Comparison of ENCODE assay signal across 18 cellular contexts in the genomic region with DNA sequence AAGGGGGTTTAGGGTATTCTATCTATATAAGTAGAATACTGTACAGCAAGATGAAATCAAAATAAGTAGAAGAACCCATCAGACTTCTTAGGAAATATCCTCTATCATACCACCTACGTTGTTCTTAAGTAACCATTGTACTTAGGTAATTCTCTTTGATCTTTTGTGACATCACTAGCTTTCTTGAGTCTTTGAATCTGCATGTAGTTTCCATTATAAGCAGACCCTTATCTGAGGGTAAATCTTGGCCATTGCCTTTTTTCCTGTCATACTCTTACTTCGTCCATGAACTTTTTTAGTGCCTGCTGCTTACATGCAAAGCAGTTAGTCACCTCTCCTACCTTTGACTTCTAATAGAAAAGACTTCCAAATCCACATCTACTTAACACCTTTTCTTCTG. TPM values are rescaled to one million over a fixed set of nuclear protein-coding genes. Genes with fewer than 3 reads are reported as not detected.
A peak's percentile ranks its signal among the peaks of the same experiment; 100 is the strongest.
DNase-seq lines count a peak whose midpoint lies in the region; ATAC-seq and TF ChIP-seq lines count a peak whose summit lies in the region.
"Had no signal": no experiment of that assay in that cellular context is flagged by ENCODE, and none has a peak within 500 bp of the region (broad histone marks: within the 10 kb centered on the region; RNA-seq: fewer than 3 reads in every experiment).

No MANE protein-coding gene starts in this region.

- no peaks in the 10 kb centered on the region for H3K27me3 Mint-ChIP-seq in CD4-positive, alpha-beta memory T cell
- H3K27me3 Mint-ChIP-seq in activated naive CD8-positive, alpha-beta T cell treated with anti-CD3 and anti-CD28 coated beads, Interleukin-2, amount 10 ng/mL, durations not matched to agents 7 days and 5 days, result no peaks in the 10 kb centered on the region
- H3K27me3 Mint-ChIP-seq in natural killer cell (ENCODE audit: low read depth in 2 of 2) (no peaks in the 10 kb centered on the region), glutamatergic neuron (ENCODE audit: unreplicated experiment) (peaks cover 1% of the 10 kb centered on the region)
- H3K27me3 Mint-ChIP-seq: activated B cell treated with CpG ODN at 0.5 μM for 24 hours had no signal

- no peak overlapping the region for H2AFZ ChIP-seq in PC-3 (ENCODE audit: low read length)

- no peak overlapping the region for H3K4me2 ChIP-seq in PC-3 (ENCODE audit: low read length)

- intact Hi-C loops in CD4-positive, alpha-beta memory T cell (cut with micrococcal nuclease), result no loop called here
- intact Hi-C loops in natural killer cell (cut with micrococcal nuclease) (no loop called here), PC-3 (cut with micrococcal nuclease) (no loop called here)

- no peak overlapping the region for H3K9ac ChIP-seq in PC-3 (ENCODE audit: low read length)

- ATAC-seq in activated naive CD8-positive, alpha-beta T cell treated with anti-CD3 and anti-CD28 coated beads, Interleukin-2, amount 10 ng/mL, durations not matched to agents 7 days and 5 days (ENCODE audit: low read depth), result no peak
- no peak for ATAC-seq in natural killer cell
- ATAC-seq in PC-3, result no peak
- ATAC-seq: heart right ventricle had no signal

- peaks cover 45% of the 10 kb centered on the region for H4K20me1 ChIP-seq in PC-3 (ENCODE audit: low read length)

- no TSS peak for BruUV-seq in PC-3 (replicated peaks; lab: Mats Ljungman, UMichigan)

- no peaks in the 10 kb centered on the region for H3F3A ChIP-seq in PC-3 (ENCODE audit: low read length, unreplicated experiment)

- no peak overlapping the region for H3K4me3 ChIP-seq in CD4-positive, alpha-beta memory T cell (ENCODE audit: low read length in 2 of 2)
- H3K4me3 ChIP-seq in HEK293 (ENCODE audit: low read depth, low read length), result no peak overlapping the region
- no peak overlapping the region for H3K4me3 ChIP-seq in PC-3 (ENCODE audit: low read length)
- H3K4me3 ChIP-seq: heart right ventricle, thoracic aorta had no signal

- H3K36me3 ChIP-seq in CD4-positive, alpha-beta memory T cell (ENCODE audit: insufficient read depth, low read length), result peaks cover 24% of the 10 kb centered on the region
- H3K36me3 ChIP-seq in HEK293 (ENCODE audit: control insufficient read depth in 2 of 2, insufficient read depth in 1 of 2, low read length in 2 of 2) (peaks cover 25 to 81% of the 10 kb centered on the region in 2 experiments), PC-3 (ENCODE audit: low read depth, low read length) (peaks cover 24% of the 10 kb centered on the region)

- peak in 1 of 5 donors; percentile 17 for DNase-seq in CD4-positive, alpha-beta memory T cell
- no peak for DNase-seq in activated naive CD8-positive, alpha-beta T cell treated with anti-CD3 and anti-CD28 coated beads, Interleukin-2, amount 10 ng/mL, durations not matched to agents 7 days and 5 days
- DNase-seq in natural killer cell (no peak), PC-3 (no peak), OCI-M1 (lab: John Stamatoyannopoulos, UW) (no peak), glutamatergic neuron (no peak)
- DNase-seq: activated B cell treated with CpG ODN at 0.5 μM for 24 hours; activated gamma-delta T cell; amygdala; dermis blood vessel endothelial cell; DMS79; HCEC 1CT; heart right ventricle; NCI-H1436; NCI-H510A treated with DMSO at 0.1 percent for 48 hours; NK-92 treated with Interleukin-12 subunit alpha and Interleukin-12 subunit beta, amount 100 ng/mL, for 24 hours had no signal

- TF ChIP-seq CTCF in HEK293 (tag by site-specific recombination; IDR thresholded peaks at IDR 0.05) (no peak), natural killer cell (IDR thresholded peaks at IDR 0.05) (no peak), PC-3 (conservative IDR thresholded peaks at IDR 0.05; ENCODE audit: low read depth, low read length) (no peak), glutamatergic neuron (IDR thresholded peaks at IDR 0.05; ENCODE audit: partially characterized antibody, unreplicated experiment) (no peak)

- peaks cover 0 to 2% (median 0%) of the 10 kb centered on the region in 8 donors for H3K9me3 Mint-ChIP-seq in CD4-positive, alpha-beta memory T cell
- no peaks in the 10 kb centered on the region for H3K9me3 Mint-ChIP-seq in activated naive CD8-positive, alpha-beta T cell treated with anti-CD3 and anti-CD28 coated beads, Interleukin-2, amount 10 ng/mL, durations not matched to agents 7 days and 5 days
- H3K9me3 Mint-ChIP-seq in natural killer cell (no peaks in the 10 kb centered on the region), glutamatergic neuron (ENCODE audit: unreplicated experiment) (no peaks in the 10 kb centered on the region)
- H3K9me3 Mint-ChIP-seq: activated B cell treated with CpG ODN at 0.5 μM for 24 hours had no signal

- no peak overlapping the region for H3K27ac ChIP-seq in CD4-positive, alpha-beta memory T cell (ENCODE audit: low read depth, low read length)
- H3K27ac ChIP-seq in HEK293 (ENCODE audit: extremely low read depth, low read depth, low read length), result no peak overlapping the region
- H3K27ac ChIP-seq in PC-3 (ENCODE audit: low read length), result no peak overlapping the region
- H3K27ac ChIP-seq: heart right ventricle, thoracic aorta had no signal

- H3K27ac Mint-ChIP-seq in CD4-positive, alpha-beta memory T cell, result peak overlapping the region in 6 of 7 donors; percentile 2 to 87 (median 34)
- peak overlapping the region; percentile 51 for H3K27ac Mint-ChIP-seq in activated naive CD8-positive, alpha-beta T cell treated with anti-CD3 and anti-CD28 coated beads, Interleukin-2, amount 10 ng/mL, durations not matched to agents 7 days and 5 days
- peak overlapping the region; percentile 43 to 58 for H3K27ac Mint-ChIP-seq in natural killer cell
- H3K27ac Mint-ChIP-seq in glutamatergic neuron (ENCODE audit: unreplicated experiment), result no peak overlapping the region

- CTCF ChIA-PET in CD4-positive, alpha-beta memory T cell (lab: Charles Lee; ENCODE audit: partially characterized antibody), result interaction anchor here (0.7 to 1.4 kb wide), 2 partner anchors 9 to 25 kb away, joined by 3 read pairs; no protein-coding TSS in a partner anchor
- CTCF ChIA-PET in HEK293 (lab: Yijun Ruan, JAX) (interaction anchor here (0.6 to 1.5 kb wide), 2 partner anchors 12 to 170 kb away, joined by 3 read pairs; no protein-coding TSS in a partner anchor), PC-3 (lab: Charles Lee) (no interaction called here)

- peaks cover 54% of the 10 kb centered on the region for H3K4me1 ChIP-seq in CD4-positive, alpha-beta memory T cell (ENCODE audit: insufficient read depth, low read length)
- H3K4me1 ChIP-seq in HEK293 (ENCODE audit: control insufficient read depth, insufficient read depth, low read length) (peaks cover 14% of the 10 kb centered on the region), PC-3 (ENCODE audit: insufficient read depth, low read length) (no peaks in the 10 kb centered on the region)

- H3K9me2 ChIP-seq in PC-3 (replicated peaks; ENCODE audit: low read length), result no peaks in the 10 kb centered on the region

- no peaks in the 10 kb centered on the region for H3K27me3 ChIP-seq in CD4-positive, alpha-beta memory T cell (ENCODE audit: insufficient read depth, low read length)
- H3K27me3 ChIP-seq in PC-3 (ENCODE audit: low read length), result no peaks in the 10 kb centered on the region
- H3K27me3 ChIP-seq: heart right ventricle had no signal

- H3K9me3 ChIP-seq in CD4-positive, alpha-beta memory T cell (ENCODE audit: control insufficient read depth in 1 of 2, low read length in 2 of 2), result no peaks in the 10 kb centered on the region
- H3K9me3 ChIP-seq in HEK293 (ENCODE audit: control insufficient read depth, insufficient read depth, low read depth, low read length) (no peaks in the 10 kb centered on the region), PC-3 (ENCODE audit: low read length) (no peaks in the 10 kb centered on the region)
- H3K9me3 ChIP-seq: heart right ventricle, thoracic aorta had no signal

- POLR2A ChIA-PET in CD4-positive, alpha-beta memory T cell (lab: Charles Lee; ENCODE audit: partially characterized antibody), result interaction anchor here (0.7 to 1.5 kb wide), 2 partner anchors 9 to 49 kb away, joined by 3 to 4 read pairs; no protein-coding TSS in a partner anchor
- POLR2A ChIA-PET in HEK293 (lab: Yijun Ruan, JAX) (no interaction called here), PC-3 (lab: Charles Lee; ENCODE audit: unreplicated experiment) (no interaction called here)
- POLR2A ChIA-PET in activated naive CD8-positive, alpha-beta T cell treated with anti-CD3 and anti-CD28 coated beads, Interleukin-2, amount 10 ng/mL, durations not matched to agents 7 days and 5 days (lab: Charles Lee), result interaction anchor here (1.3 kb wide), 1 partner anchor 49 kb away, joined by 6 read pairs; a partner anchor contains a TSS

- H3K79me2 ChIP-seq in PC-3 (ENCODE audit: low read length), result peaks cover 96% of the 10 kb centered on the region

- peaks cover 27 to 66% of the 10 kb centered on the region in 2 donors for H3K36me3 Mint-ChIP-seq in CD4-positive, alpha-beta memory T cell
- peaks cover 25% of the 10 kb centered on the region for H3K36me3 Mint-ChIP-seq in activated naive CD8-positive, alpha-beta T cell treated with anti-CD3 and anti-CD28 coated beads, Interleukin-2, amount 10 ng/mL, durations not matched to agents 7 days and 5 days
- H3K36me3 Mint-ChIP-seq in natural killer cell (no peaks in the 10 kb centered on the region), glutamatergic neuron (ENCODE audit: unreplicated experiment) (no peaks in the 10 kb centered on the region)

- peak overlapping the region in 1 of 8 donors; percentile 3 for H3K4me3 Mint-ChIP-seq in CD4-positive, alpha-beta memory T cell
- H3K4me3 Mint-ChIP-seq in activated naive CD8-positive, alpha-beta T cell treated with anti-CD3 and anti-CD28 coated beads, Interleukin-2, amount 10 ng/mL, durations not matched to agents 7 days and 5 days, result no peak overlapping the region
- H3K4me3 Mint-ChIP-seq in natural killer cell (no peak overlapping the region), glutamatergic neuron (ENCODE audit: unreplicated experiment) (no peak overlapping the region)
- H3K4me3 Mint-ChIP-seq: activated B cell treated with CpG ODN at 0.5 μM for 24 hours had no signal

- peaks cover 52 to 79% (median 66%) of the 10 kb centered on the region in 4 donors for H3K4me1 Mint-ChIP-seq in CD4-positive, alpha-beta memory T cell
- peaks cover 29% of the 10 kb centered on the region for H3K4me1 Mint-ChIP-seq in activated naive CD8-positive, alpha-beta T cell treated with anti-CD3 and anti-CD28 coated beads, Interleukin-2, amount 10 ng/mL, durations not matched to agents 7 days and 5 days
- peaks cover 75 to 78% of the 10 kb centered on the region in 2 donors for H3K4me1 Mint-ChIP-seq in natural killer cell
- H3K4me1 Mint-ChIP-seq in glutamatergic neuron (ENCODE audit: low read depth, unreplicated experiment), result peaks cover 17% of the 10 kb centered on the region

TF ChIP-seq in HEK293, 187 proteins besides CTCF, POLR2A, EP300 and RAD21 (continues in another document):
- peak; percentile 27; the same call in 1 of the 2 replicates for TF ChIP-seq TRIM28 (IDR thresholded peaks at IDR 0.05; ENCODE audit: borderline replicate concordance, low read length)

RNA-seq across cellular contexts. Expression of a gene that starts 49.0 kb away (rescaled TPM):
- 100 to 1,000 TPM; 170 to 174 TPM for total RNA-seq in CD4-positive, alpha-beta memory T cell
- polyA plus RNA-seq in CD4-positive, alpha-beta memory T cell, result 100 to 1,000 TPM in 1 of 2 donors, 10 to 100 TPM in 1; 44.1 to 114 TPM
- total RNA-seq in activated naive CD8-positive, alpha-beta T cell treated with anti-CD3 and anti-CD28 coated beads, Interleukin-2, amount 10 ng/mL, durations not matched to agents 7 days and 5 days, result 100 to 1,000 TPM; 147 to 148 TPM
- total RNA-seq in natural killer cell (100 to 1,000 TPM; 225 to 245 (median 226) TPM), PC-3 (2014; rRNA removed) (49.2 and 58.1 TPM in 2 replicates), glutamatergic neuron (ENCODE audit: unreplicated experiment) (121 TPM)

Comparison
In these comparisons a context has a peak if more than half of its experiments do, and no peak if none do; other contexts are left out.
1. POLR2A ChIA-PET loops: an anchor here in CD4-positive, alpha-beta memory T cell (0.7 to 1.5 kb wide) and activated naive CD8-positive, alpha-beta T cell treated with anti-CD3 and anti-CD28 coated beads, Interleukin-2, amount 10 ng/mL, durations not matched to agents 7 days and 5 days (1.3 kb wide); none called in HEK293 and PC-3.